13 cellular contexts compared by ENCODE assay signal in the genomic region with DNA sequence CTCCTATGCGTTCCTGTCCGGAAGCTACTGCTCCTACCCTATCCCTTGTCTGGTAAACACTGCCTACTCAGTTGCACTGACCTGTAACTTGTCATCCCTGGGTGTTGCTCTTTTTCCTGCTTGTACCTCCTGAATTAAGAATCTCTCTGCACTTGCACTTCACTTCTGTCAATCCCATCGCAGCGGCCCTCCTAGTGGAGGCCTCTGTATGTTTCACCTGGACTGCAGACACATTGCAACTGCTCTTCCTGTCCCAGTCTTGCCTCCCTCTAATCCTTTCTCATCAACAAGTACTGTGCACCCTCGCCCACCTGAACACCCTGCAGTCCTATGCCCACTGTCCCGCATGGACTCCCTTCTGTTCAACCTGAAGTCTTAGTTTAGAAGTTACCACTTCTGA.
"Had no signal": no experiment of that assay in that cellular context is flagged by ENCODE, and none has a peak within 500 bp of the region (broad histone marks: within the 10 kb centered on the region; RNA-seq: fewer than 3 reads in every experiment).

No MANE protein-coding gene starts in this region.

- DNase-seq: activated CD4-positive, CD25-positive, alpha-beta regulatory T cell treated with anti-CD3 and anti-CD28 coated beads, Interleukin-2, amount 50 U/mL, for 72 hours; activated CD8-positive, alpha-beta memory T cell treated with anti-CD3 and anti-CD28 coated beads for 24 hours; activated effector memory CD4-positive, alpha-beta T cell treated with anti-CD3 and anti-CD28 coated beads, Interleukin-2, amount 50 U/mL, for 16 hours; caudate nucleus; midbrain; stimulated activated CD4-positive, alpha-beta T cell treated with anti-CD3 and anti-CD28 coated beads, Interleukin-2, amount 100 ng/mL, for 48 hours; stimulated activated naive B cell treated with anti-CD40 and anti-IgM and Interleukin-4, amounts not matched to agents 10 μg/mL and 1 μg/mL and 100 μg/mL, for 72 hours; substantia nigra; T-helper 9 cell had no signal

- H3K4me3 ChIP-seq: tibial nerve, vagina had no signal

- H3K27me3 ChIP-seq: tibial nerve, vagina had no signal

- ATAC-seq: esophagus mucosa; left lobe of liver; stimulated activated naive B cell treated with anti-CD40 and anti-IgM and Interleukin-4, amounts not matched to agents 10 μg/mL and 1 μg/mL and 100 μg/mL, for 72 hours had no signal

- H3K27ac Mint-ChIP-seq: stimulated activated naive B cell treated with anti-CD40 and anti-IgM and Interleukin-4, amounts not matched to agents 10 μg/mL and 1 μg/mL and 100 μg/mL, for 72 hours had no signal

- H3K4me3 Mint-ChIP-seq: stimulated activated naive B cell treated with anti-CD40 and anti-IgM and Interleukin-4, amounts not matched to agents 10 μg/mL and 1 μg/mL and 100 μg/mL, for 72 hours had no signal

- H3K4me1 ChIP-seq: tibial nerve, vagina had no signal

- H3K9me3 ChIP-seq: tibial nerve, vagina had no signal

- H3K27ac ChIP-seq: tibial nerve, vagina had no signal

- H3K36me3 ChIP-seq: tibial nerve, vagina had no signal

- H3K27me3 Mint-ChIP-seq: stimulated activated naive B cell treated with anti-CD40 and anti-IgM and Interleukin-4, amounts not matched to agents 10 μg/mL and 1 μg/mL and 100 μg/mL, for 72 hours had no signal

- H3K9me3 Mint-ChIP-seq: stimulated activated naive B cell treated with anti-CD40 and anti-IgM and Interleukin-4, amounts not matched to agents 10 μg/mL and 1 μg/mL and 100 μg/mL, for 72 hours had no signal
